30 cellular contexts compared by ENCODE assay signal in genomic region chr5:64298586-64298985, GRCh38.
"Had no signal": no experiment of that assay in that cellular context is flagged by ENCODE, and none has a peak within 500 bp of the region (broad histone marks: within the 10 kb centered on the region; RNA-seq: fewer than 3 reads in every experiment).

No MANE protein-coding gene starts in this region.

- H3K36me3 ChIP-seq: esophagus squamous epithelium, heart right ventricle, left lung, prostate gland, right lobe of liver, suprapubic skin had no signal

- FAIRE-seq: colon had no signal

- DNase-seq: central memory CD4-positive, alpha-beta T cell; dorsolateral prefrontal cortex; effector CD4-positive, alpha-beta T cell; erythroblast; esophagus squamous epithelium; foreskin melanocyte; glutamatergic neuron; heart right ventricle; hippocampal formation; immature natural killer cell; islet precursor cell; left lung; mesenchymal stem cell; mucosa of descending colon; naive B cell; nucleus accumbens; right lobe of liver; stimulated activated CD4-positive, alpha-beta T cell treated with anti-CD3 and anti-CD28 coated beads, Interleukin-12 subunit alpha, Interleukin-12 subunit beta, amount 100 ng/mL, for 4 hours; stimulated activated CD4-positive, alpha-beta T cell treated with anti-CD3 and anti-CD28 coated beads, Interleukin-1b, Interleukin-23, amount 100 ng/mL, for 48 hours; stimulated activated CD4-positive, alpha-beta T cell treated with anti-CD3 and anti-CD28 coated beads, Interleukin-4, amount 100 ng/mL, for 1 hour; stimulated activated CD8-positive, alpha-beta memory T cell treated with anti-CD3 and anti-CD28 coated beads, Interleukin-4, amount 100 ng/mL, for 48 hours; stimulated activated naive CD4-positive, alpha-beta T cell; stimulated activated naive CD8-positive, alpha-beta T cell treated with anti-CD3 and anti-CD28 coated beads, Interleukin-15, amount 100 ng/mL, for 72 hours had no signal

- H3K27ac Mint-ChIP-seq: immature natural killer cell; mesothelial cell of epicardium; naive B cell; natural killer cell treated with Interleukin-12 subunit alpha and Interleukin-12 subunit beta and Interleukin-15 and Interleukin-18, amount 100 ng/mL, for 72 hours; type B pancreatic cell had no signal

- H3K9me3 ChIP-seq: esophagus squamous epithelium, prostate gland, right lobe of liver, suprapubic skin had no signal

- H3K27ac ChIP-seq: dorsolateral prefrontal cortex, esophagus squamous epithelium, heart right ventricle, left lung, prostate gland, right lobe of liver, suprapubic skin had no signal

- H3K27me3 ChIP-seq: dorsolateral prefrontal cortex, esophagus squamous epithelium, heart right ventricle, left lung, right lobe of liver, suprapubic skin had no signal

- H3K4me1 Mint-ChIP-seq: immature natural killer cell; mesothelial cell of epicardium; naive B cell; stimulated activated naive CD8-positive, alpha-beta T cell treated with anti-CD3 and anti-CD28 coated beads, Interleukin-15, amount 100 ng/mL, for 72 hours had no signal

- H3K9me3 Mint-ChIP-seq: stimulated activated naive CD8-positive, alpha-beta T cell treated with anti-CD3 and anti-CD28 coated beads, Interleukin-15, amount 100 ng/mL, for 72 hours; type B pancreatic cell had no signal

- H3K4me2 ChIP-seq: smooth muscle cell had no signal

- H3K4me3 Mint-ChIP-seq: immature natural killer cell; mesothelial cell of epicardium; naive B cell; natural killer cell treated with Interleukin-12 subunit alpha and Interleukin-12 subunit beta and Interleukin-15 and Interleukin-18, amount 100 ng/mL, for 72 hours; stimulated activated naive CD8-positive, alpha-beta T cell treated with anti-CD3 and anti-CD28 coated beads, Interleukin-15, amount 100 ng/mL, for 72 hours; type B pancreatic cell had no signal

- H3K27me3 Mint-ChIP-seq: natural killer cell treated with Interleukin-12 subunit alpha and Interleukin-12 subunit beta and Interleukin-15 and Interleukin-18, amount 100 ng/mL, for 72 hours; stimulated activated naive CD8-positive, alpha-beta T cell treated with anti-CD3 and anti-CD28 coated beads, Interleukin-15, amount 100 ng/mL, for 72 hours; type B pancreatic cell had no signal

- H3K4me1 ChIP-seq: esophagus squamous epithelium, left lung, prostate gland, right lobe of liver, suprapubic skin had no signal

- H3K4me3 ChIP-seq: dorsolateral prefrontal cortex, esophagus squamous epithelium, heart right ventricle, left lung, mucosa of descending colon, prostate gland, right lobe of liver, smooth muscle cell, suprapubic skin had no signal

- H3K36me3 Mint-ChIP-seq: immature natural killer cell; mesothelial cell of epicardium; naive B cell; natural killer cell treated with Interleukin-12 subunit alpha and Interleukin-12 subunit beta and Interleukin-15 and Interleukin-18, amount 100 ng/mL, for 72 hours; type B pancreatic cell had no signal
